In the genomic region with DNA sequence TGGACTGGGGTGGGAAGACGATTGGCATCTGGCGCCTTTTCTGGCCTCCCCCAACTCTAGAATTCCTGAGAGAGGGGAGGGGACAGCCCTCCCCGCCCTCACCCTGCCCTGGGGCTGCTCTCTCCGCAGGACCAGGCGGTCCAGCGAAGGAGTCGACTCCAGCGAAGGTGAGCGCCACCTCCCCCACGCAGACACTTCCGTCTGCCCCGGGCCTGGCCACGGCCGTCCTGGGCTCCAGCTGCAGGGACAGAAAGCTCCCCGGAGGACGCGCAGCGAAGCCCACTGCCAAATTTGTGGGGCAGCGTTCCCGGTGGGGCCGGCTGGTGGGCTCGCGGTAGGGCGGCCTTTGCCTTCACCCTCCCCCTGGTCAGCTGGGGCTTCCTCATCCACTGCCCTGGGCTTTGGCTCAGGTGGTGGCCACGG, we compare ENCODE assay signal across 8 cellular contexts. TPM values are rescaled to one million over a fixed set of nuclear protein-coding genes. Genes with fewer than 3 reads are reported as not detected.
A peak's percentile ranks its signal among the peaks of the same experiment; 100 is the strongest.
DNase-seq lines count a peak whose midpoint lies in the region; ATAC-seq, FAIRE-seq and TF ChIP-seq lines count a peak whose summit lies in the region.

No MANE protein-coding gene starts in this region.

- TF ChIP-seq CTCF in astrocyte (IDR thresholded peaks at IDR 0.05; ENCODE audit: insufficient read depth, low read depth, low read length) = no peak

- H3K9me3 ChIP-seq in astrocyte (ENCODE audit: insufficient read depth, low read depth, low read length) (no peaks in the 10 kb centered on the region), stomach smooth muscle (ENCODE audit: control insufficient read depth in 2 of 2, low read length in 2 of 2) (no peaks in the 10 kb centered on the region), Karpas-422 (ENCODE audit: low read length) (no peaks in the 10 kb centered on the region)

- H3K36me3 ChIP-seq in astrocyte (ENCODE audit: insufficient read depth, low read length) = peaks cover 2% of the 10 kb centered on the region
- H3K36me3 ChIP-seq in stomach smooth muscle (ENCODE audit: control insufficient read depth in 2 of 2, insufficient read depth in 2 of 2, low read length in 2 of 2) = peaks cover 15 to 22% of the 10 kb centered on the region in 2 donors
- H3K36me3 ChIP-seq in Karpas-422 (ENCODE audit: insufficient read depth, low read length) = peaks cover 8% of the 10 kb centered on the region; the same call in 1 of the 2 replicates

- ATAC-seq in GM18868 (IDR thresholded peaks at IDR 0.05; ENCODE audit: unreplicated experiment) (no peak), HG03135 (IDR thresholded peaks at IDR 0.05; ENCODE audit: unreplicated experiment) (no peak)

- H3K9me2 ChIP-seq in Karpas-422 (replicated peaks; ENCODE audit: insufficient read depth, low read length) = no peaks in the 10 kb centered on the region

- peaks cover 5% of the 10 kb centered on the region for H3K4me1 Mint-ChIP-seq in astrocyte (ENCODE audit: low read depth, unreplicated experiment)
- peaks cover 7 to 13% of the 10 kb centered on the region in 2 donors for H3K4me1 Mint-ChIP-seq in immature natural killer cell

- peak overlapping the region; percentile 93 for H3K4me2 ChIP-seq in astrocyte (ENCODE audit: low read length)
- H3K4me2 ChIP-seq in Karpas-422 (ENCODE audit: low read depth, low read length, poor library complexity, severe bottlenecking) = no peak overlapping the region

- H3K36me3 Mint-ChIP-seq in astrocyte (ENCODE audit: low read depth, unreplicated experiment) (peaks cover 4% of the 10 kb centered on the region), immature natural killer cell (peaks cover 0 to 3% (median 0%) of the 10 kb centered on the region in 3 donors)

- H3K27me3 Mint-ChIP-seq in astrocyte (ENCODE audit: low read depth, unreplicated experiment) (peaks cover 2% of the 10 kb centered on the region), immature natural killer cell (ENCODE audit: low read depth in 3 of 3) (peaks cover 0 to 4% (median 3%) of the 10 kb centered on the region in 3 donors)

- no peak for FAIRE-seq in astrocyte (lab: Jason Lieb, UNC)

- H3K27ac ChIP-seq in astrocyte (ENCODE audit: low read depth, low read length) (no peak overlapping the region), stomach smooth muscle (ENCODE audit: low read length) (no peak overlapping the region), Karpas-422 (ENCODE audit: low read length) (no peak overlapping the region)

- H3K79me2 ChIP-seq in astrocyte (ENCODE audit: insufficient read depth, low read length) (no peaks in the 10 kb centered on the region), Karpas-422 (ENCODE audit: low read length) (no peaks in the 10 kb centered on the region)

- peak overlapping the region; percentile 76 for H3K9ac ChIP-seq in astrocyte (ENCODE audit: low read length)
- peak overlapping the region; percentile 68 to 73 for H3K9ac ChIP-seq in stomach smooth muscle (ENCODE audit: low read length in 2 of 2)
- H3K9ac ChIP-seq in Karpas-422 (ENCODE audit: low read length) = no peak overlapping the region

- H3K4me1 ChIP-seq in astrocyte (ENCODE audit: insufficient read depth, low read length) = peaks cover 10% of the 10 kb centered on the region
- peaks cover 30% of the 10 kb centered on the region for H3K4me1 ChIP-seq in stomach smooth muscle (ENCODE audit: control insufficient read depth, insufficient read depth, low read length)
- no peaks in the 10 kb centered on the region for H3K4me1 ChIP-seq in Karpas-422 (ENCODE audit: low read length)

- H3K27me3 ChIP-seq in astrocyte (ENCODE audit: insufficient read depth, low read length) (no peaks in the 10 kb centered on the region), stomach smooth muscle (ENCODE audit: control insufficient read depth in 1 of 2, insufficient read depth in 2 of 2, low read length in 2 of 2) (no peaks in the 10 kb centered on the region), Karpas-422 (ENCODE audit: low read length) (no peaks in the 10 kb centered on the region)

- H3K9me3 Mint-ChIP-seq in astrocyte (ENCODE audit: unreplicated experiment) (no peaks in the 10 kb centered on the region), immature natural killer cell (no peaks in the 10 kb centered on the region)

- DNase-seq in activated T-cell treated with anti-CD3 and anti-CD28 coated beads for 48 hours (ENCODE audit: low read depth) (peak; percentile 27), astrocyte (ENCODE audit: low read depth) (no peak), immature natural killer cell (peak in 2 of 3 donors; percentile 32 to 41), Karpas-422 (no peak)
- no peak for DNase-seq in activated T-cell treated with anti-CD3 and anti-CD28 coated beads, Interleukin-2, amount 50 U/mL, for 1 hour

- H2AFZ ChIP-seq in astrocyte (ENCODE audit: low read depth, low read length) (peak overlapping the region; percentile 84), Karpas-422 (ENCODE audit: low read length) (no peak overlapping the region)

- H3K27ac Mint-ChIP-seq in astrocyte (ENCODE audit: unreplicated experiment) = no peak overlapping the region
- no peak overlapping the region for H3K27ac Mint-ChIP-seq in immature natural killer cell

- H3K4me3 Mint-ChIP-seq in astrocyte (ENCODE audit: unreplicated experiment) (peak overlapping the region; percentile 73), immature natural killer cell (peak overlapping the region; percentile 51 to 76 (median 72))

- peaks cover 19% of the 10 kb centered on the region for H4K20me1 ChIP-seq in astrocyte (ENCODE audit: insufficient read depth, low read length)
- H4K20me1 ChIP-seq in Karpas-422 (ENCODE audit: insufficient read depth, low read depth, low read length) = no peaks in the 10 kb centered on the region

- H3K4me3 ChIP-seq in astrocyte (ENCODE audit: insufficient read depth, low read depth, low read length) (peak overlapping the region; percentile 72), stomach smooth muscle (ENCODE audit: low read length in 2 of 2) (peak overlapping the region; percentile 82 to 89), Karpas-422 (ENCODE audit: low read length) (no peak overlapping the region)

RNA-seq across cellular contexts. Expression of gene SSH3, which starts 0.7 kb away (rescaled TPM):
- total RNA-seq in astrocyte = 19.1 and 20.1 TPM in 2 replicates
- 1 to 10 TPM; 1.1 to 4.8 (median 2.3) TPM for polyA plus RNA-seq in immature natural killer cell
- total RNA-seq in Karpas-422 (2014; rRNA removed; shearing (Covaris generic); ENCODE audit: low replicate concordance) = 0.61 and 0.82 TPM in 2 replicates

RNA-seq across cellular contexts. Expression of gene ANKRD13D, which starts 14.9 kb away (rescaled TPM):
- 39.4 and 40.8 TPM in 2 replicates for total RNA-seq in astrocyte
- polyA plus RNA-seq in immature natural killer cell = 10 to 100 TPM; 12.4 to 26.7 (median 14.2) TPM
- total RNA-seq in Karpas-422 (2014; rRNA removed; shearing (Covaris generic); ENCODE audit: low replicate concordance) = 31.3 and 91.8 TPM in 2 replicates

RNA-seq across cellular contexts. Expression of gene GRK2, which starts 37.7 kb away (rescaled TPM):
- 27.2 and 34.0 TPM in 2 replicates for total RNA-seq in astrocyte
- polyA plus RNA-seq in immature natural killer cell = 10 to 100 TPM; 15.2 to 25.9 (median 22.9) TPM
- 94.7 and 190 TPM in 2 replicates for total RNA-seq in Karpas-422 (2014; rRNA removed; shearing (Covaris generic); ENCODE audit: low replicate concordance)

RNA-seq across cellular contexts. Expression of gene POLD4, which starts 49.3 kb away (rescaled TPM):
- 53.5 and 69.2 TPM in 2 replicates for total RNA-seq in astrocyte
- polyA plus RNA-seq in immature natural killer cell = 100 to 1,000 TPM in 2 of 3 donors, 10 to 100 TPM in 1; 86.1 to 131 (median 118) TPM
- total RNA-seq in Karpas-422 (2014; rRNA removed; shearing (Covaris generic); ENCODE audit: low replicate concordance) = 362 and 684 TPM in 2 replicates

Comparison
In these comparisons a context has a peak if more than half of its experiments do, and no peak if none do; other contexts are left out.
1. DNase-seq: peak in activated T-cell treated with anti-CD3 and anti-CD28 coated beads for 48 hours (single experiment) and immature natural killer cell (2 of 3); none in activated T-cell treated with anti-CD3 and anti-CD28 coated beads, Interleukin-2, amount 50 U/mL, for 1 hour (single experiment), astrocyte (single experiment) and Karpas-422 (single experiment).
2. RNA of gene SSH3, which starts 0.7 kb away (total RNA-seq): 19.1 to 20.1 TPM in astrocyte; 0.61 to 0.82 TPM in Karpas-422; every median in the first group is over 10 times any median in the second.